In genomic region chr11:117749541-117749910, GRCh38 we compare ENCODE assay signal across 25 cellular contexts. TPM values are rescaled to one million over a fixed set of nuclear protein-coding genes. Genes with fewer than 3 reads are reported as not detected.
"Had no signal": no experiment of that assay in that cellular context is flagged by ENCODE, and none has a peak within 500 bp of the region (broad histone marks: within the 10 kb centered on the region; RNA-seq: fewer than 3 reads in every experiment).

No MANE protein-coding gene starts in this region.

- H2AFZ ChIP-seq: neural progenitor cell had no signal

- H3K4me3 ChIP-seq: body of pancreas, lower lobe of right lung, neural progenitor cell, tibial artery had no signal

- H3K36me3 ChIP-seq: lower lobe of right lung, neural progenitor cell, tibial artery had no signal

- H3K9ac ChIP-seq: neural progenitor cell had no signal

- ATAC-seq: activated CD4-positive, CD25-positive, alpha-beta regulatory T cell treated with anti-CD3 and anti-CD28 coated beads, Interleukin-2, amount 50 U/mL, for 24 hours; activated CD8-positive, alpha-beta memory T cell treated with anti-CD3 and anti-CD28 coated beads, Interleukin-2, amount 10 ng/mL, durations not matched to agents 7 days and 5 days; activated CD8-positive, alpha-beta T cell treated with anti-CD3 and anti-CD28 coated beads for 36 hours; activated naive CD8-positive, alpha-beta T cell treated with anti-CD3 and anti-CD28 coated beads, Interleukin-2, amount 50 U/mL, for 24 hours; body of pancreas; esophagus mucosa; left cardiac atrium; lower lobe of right lung; naive thymus-derived CD8-positive, alpha-beta T cell; SK-N-SH treated with all-trans-retinoic acid at 6 μM for 48 hours had no signal

- H3K9me3 ChIP-seq: body of pancreas, lower lobe of right lung, tibial artery had no signal

- DNase-seq: activated CD4-positive, alpha-beta T cell treated with anti-CD3 and anti-CD28 coated beads, Interleukin-2, amount 10 ng/mL, durations not matched to agents 24 days and 14 days; activated CD8-positive, alpha-beta memory T cell treated with anti-CD3 and anti-CD28 coated beads, Interleukin-2, amount 10 ng/mL, durations not matched to agents 7 days and 5 days; activated CD8-positive, alpha-beta T cell treated with anti-CD3 and anti-CD28 coated beads for 36 hours; activated gamma-delta T cell; activated naive CD4-positive, alpha-beta T cell treated with anti-CD3 and anti-CD28 coated beads, Interleukin-2, amount 50 U/mL, for 16 hours; activated naive CD8-positive, alpha-beta T cell treated with anti-CD3 and anti-CD28 coated beads, Interleukin-2, amount 50 U/mL, for 24 hours; activated T-cell treated with anti-CD3 and anti-CD28 coated beads for 4 hours; body of pancreas; central memory CD4-positive, alpha-beta T cell; effector CD4-positive, alpha-beta T cell; foreskin melanocyte; left cardiac atrium; lower lobe of right lung; naive thymus-derived CD8-positive, alpha-beta T cell; retina; stimulated activated CD4-positive, alpha-beta T cell treated with anti-CD3 and anti-CD28 coated beads, Interleukin-4, amount 100 ng/mL, for 1 hour; stimulated activated naive CD4-positive, alpha-beta T cell; tibial artery had no signal

- H3K27ac ChIP-seq: body of pancreas, lower lobe of right lung, neural progenitor cell, tibial artery, VCaP had no signal

- H3K4me2 ChIP-seq: neural progenitor cell had no signal

- H3K4me1 ChIP-seq: body of pancreas, lower lobe of right lung, tibial artery had no signal

- H3K27me3 ChIP-seq: body of pancreas, neural progenitor cell had no signal

RNA-seq across cellular contexts. Expression of gene DSCAML1, which starts 47.5 kb away (rescaled TPM):
- total RNA-seq: activated T-helper 1 cell treated with anti-CD3 and anti-CD28 coated beads, Interleukin-12 subunit alpha, Interleukin-12 subunit beta, Interleukin-2, Interleukin-4 antibody, amounts not matched to agents 30 ng/mL and 10 ng/mL and 1 ng/mL, durations not matched to agents 14 hours and 24 hours and 36 hours; esophagus mucosa; osteoblast had no signal
